In genomic region chr1:145430830-145431229, GRCh38 we compare ENCODE assay signal across 7 cellular contexts. TPM values are rescaled to one million over a fixed set of nuclear protein-coding genes. Genes with fewer than 3 reads are reported as not detected.
DNase-seq lines count a peak whose midpoint lies in the region; ATAC-seq and TF ChIP-seq lines count a peak whose summit lies in the region.
"Not testable (repeated sequence)": the region's sequence is repeated elsewhere in the genome, so short reads cannot be mapped to it uniquely, and the experiment has no call there.

No MANE protein-coding gene starts in this region.

- H3K79me2 ChIP-seq in GM23338 (replicated peaks; ENCODE audit: insufficient read depth) = not testable (repeated sequence)

- not testable (repeated sequence) for H3K27ac ChIP-seq in GM23338 (ENCODE audit: low read depth); mesodermal cell (ENCODE audit: low read depth, low read length, severe bottlenecking)

- H3K9me3 Mint-ChIP-seq in GM23338; WTC11; glutamatergic neuron (ENCODE audit: unreplicated experiment): not testable (repeated sequence)
- H3K9me3 Mint-ChIP-seq in brain (peaks cover 23 to 33% (median 31%) of the 10 kb centered on the region in 5 experiments), nephron progenitor cell (peaks cover 26% of the 10 kb centered on the region)

- H3K36me3 ChIP-seq in GM23338 (ENCODE audit: insufficient read depth); mesodermal cell (ENCODE audit: control insufficient read depth, insufficient read depth, low read length): not testable (repeated sequence)

- H3K9me3 ChIP-seq in mesodermal cell (ENCODE audit: control insufficient read depth, low read length) = not testable (repeated sequence)

- H3F3A ChIP-seq in GM23338 (replicated peaks; ENCODE audit: low read depth) = not testable (repeated sequence)

- POLR2A ChIA-PET in WTC11 (lab: Charles Lee) = not testable (repeated sequence)

- peak overlapping the region; percentile 57; the same call in 1 of the 2 replicates for H3K4me2 ChIP-seq in GM23338

- peak overlapping the region; percentile 95; the same call in 1 of the 2 replicates for H2AFZ ChIP-seq in GM23338

- not testable (repeated sequence) for H3K36me3 Mint-ChIP-seq in GM23338 (ENCODE audit: low read depth); WTC11
- H3K36me3 Mint-ChIP-seq in brain = peaks cover 13% of the 10 kb centered on the region
- H3K36me3 Mint-ChIP-seq in glutamatergic neuron (ENCODE audit: unreplicated experiment) = peaks cover 29% of the 10 kb centered on the region
- H3K36me3 Mint-ChIP-seq in nephron progenitor cell (ENCODE audit: low read depth) = peaks cover 14% of the 10 kb centered on the region

- H3K27me3 ChIP-seq in GM23338 (ENCODE audit: insufficient read depth) = peaks cover 84% of the 10 kb centered on the region

- not testable (repeated sequence) for H3K27ac Mint-ChIP-seq in GM23338; WTC11; brain; glutamatergic neuron (ENCODE audit: unreplicated experiment); nephron progenitor cell

- DNase-seq in GM23338 (ENCODE audit: low spot score) (peak; percentile 15), retina (peak; percentile 13)
- not testable (repeated sequence) for DNase-seq in WTC11 (ENCODE audit: low spot score); glutamatergic neuron; nephron progenitor cell

- CTCF ChIA-PET in WTC11 (lab: Charles Lee) = not testable (repeated sequence)

- H3K4me1 ChIP-seq in GM23338 (ENCODE audit: insufficient read depth); mesodermal cell (ENCODE audit: control insufficient read depth, insufficient read depth, low read length, poor library complexity, severe bottlenecking): not testable (repeated sequence)

- H3K4me3 ChIP-seq in GM23338 (peak overlapping the region; percentile 61), mesodermal cell (ENCODE audit: extremely low read depth, insufficient read depth, low read length, poor library complexity, severe bottlenecking) (peak overlapping the region; percentile 5)

- no CpG with 5 or more reads among the region's 15 CpGs for WGBS in mesodermal cell (ENCODE audit: insufficient coverage in 2 of 2), 2 experiments

- ATAC-seq in GM23338 (peak; percentile 81), WTC11 (peak; percentile 56)

- H3K4me3 Mint-ChIP-seq in GM23338 = peak overlapping the region; percentile 78
- H3K4me3 Mint-ChIP-seq in WTC11 = peak overlapping the region; percentile 79
- peak overlapping the region; percentile 37 to 75 (median 72) for H3K4me3 Mint-ChIP-seq in brain
- peak overlapping the region; percentile 46 for H3K4me3 Mint-ChIP-seq in glutamatergic neuron (ENCODE audit: unreplicated experiment)
- peak overlapping the region; percentile 74 for H3K4me3 Mint-ChIP-seq in nephron progenitor cell

- not testable (repeated sequence) for H3K4me1 Mint-ChIP-seq in GM23338; WTC11; brain; glutamatergic neuron (ENCODE audit: low read depth, unreplicated experiment); nephron progenitor cell

- peaks cover 68% of the 10 kb centered on the region for H3K27me3 Mint-ChIP-seq in GM23338 (ENCODE audit: insufficient read depth, low read depth, poor library complexity)
- H3K27me3 Mint-ChIP-seq in WTC11 (ENCODE audit: low read depth) = peaks cover 85% of the 10 kb centered on the region
- peaks cover 61% of the 10 kb centered on the region for H3K27me3 Mint-ChIP-seq in brain
- peaks cover 24% of the 10 kb centered on the region for H3K27me3 Mint-ChIP-seq in glutamatergic neuron (ENCODE audit: unreplicated experiment)
- peaks cover 81% of the 10 kb centered on the region for H3K27me3 Mint-ChIP-seq in nephron progenitor cell (ENCODE audit: low read depth, poor library complexity)

- TF ChIP-seq CTCF in GM23338 (conservative IDR thresholded peaks at IDR 0.05; ENCODE audit: low read depth in 2 of 2); WTC11 (IDR thresholded peaks at IDR 0.05); brain (conservative IDR thresholded peaks at IDR 0.05); glutamatergic neuron (IDR thresholded peaks at IDR 0.05; ENCODE audit: partially characterized antibody, unreplicated experiment); nephron progenitor cell (IDR thresholded peaks at IDR 0.05): not testable (repeated sequence)

- H3K9me2 ChIP-seq in GM23338 (ENCODE audit: insufficient read depth) = not testable (repeated sequence)

- not testable (repeated sequence) for H4K20me1 ChIP-seq in GM23338 (replicated peaks; ENCODE audit: insufficient read depth)

TF ChIP-seq in GM23338, 12 proteins besides CTCF, POLR2A, EP300 and RAD21:
- TF ChIP-seq EZH2 (IDR thresholded peaks at IDR 0.05; ENCODE audit: low read depth, unreplicated experiment) = peak; percentile 75

RNA-seq across cellular contexts. Expression of gene NBPF20, which starts 5.4 kb away (rescaled TPM):
- 0.83 and 1.6 TPM in 2 replicates for total RNA-seq in GM23338 (2014; rRNA removed; shearing (Covaris generic))
- polyA plus RNA-seq in GM23338 (2016; fragmentation: Nextera tagmentation; extraction: Ambion mirVana) (0.30 and 0.50 TPM in 2 replicates), brain (ENCODE audit: insufficient read depth, low read depth, low replicate concordance) (0.93 TPM)
- total RNA-seq in WTC11 (2021) (0.44 to 0.69 TPM (median 0.66 TPM) in 3 replicates), glutamatergic neuron (ENCODE audit: unreplicated experiment) (1.2 TPM)
- 1.7 TPM for polyA plus RNA-seq in mesodermal cell (2013, experiment 1 of 2)
- polyA plus RNA-seq in mesodermal cell (2013, experiment 2 of 2) = 0.86 TPM
